Comparison of ENCODE assay signal across 21 cellular contexts in the genomic region with DNA sequence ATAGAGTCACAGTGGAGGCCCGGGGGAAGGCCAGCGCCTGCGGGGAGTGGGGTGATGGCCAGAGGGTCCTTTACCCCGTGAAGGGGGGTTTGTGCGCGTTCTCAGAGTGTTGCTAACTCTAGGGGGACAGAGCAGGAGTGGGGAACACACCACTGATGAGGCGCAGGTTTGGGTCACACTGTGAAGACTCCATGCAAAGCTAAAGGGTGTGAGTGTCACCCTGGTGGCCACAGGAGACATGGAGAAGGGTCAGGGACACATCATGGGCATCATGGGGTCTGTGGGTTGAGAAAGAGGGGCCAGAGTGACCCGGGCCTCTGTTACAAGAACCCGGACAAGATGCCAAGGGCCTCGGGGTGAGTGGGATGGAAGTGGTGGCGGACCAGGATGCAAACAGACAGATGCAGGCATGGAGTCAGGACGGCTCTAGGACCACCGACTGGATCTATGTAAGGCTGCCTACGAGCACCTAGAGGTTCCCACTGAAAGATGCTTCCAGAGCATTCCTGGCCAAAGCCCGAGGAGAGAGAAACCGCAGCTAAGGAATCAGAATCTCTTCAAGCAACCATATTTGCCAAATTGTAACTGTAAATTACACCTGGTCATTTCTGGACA.
A peak's percentile ranks its signal among the peaks of the same experiment; 100 is the strongest.
DNase-seq lines count a peak whose midpoint lies in the region; ATAC-seq and TF ChIP-seq lines count a peak whose summit lies in the region.
"Had no signal": no experiment of that assay in that cellular context is flagged by ENCODE, and none has a peak within 500 bp of the region (broad histone marks: within the 10 kb centered on the region; RNA-seq: fewer than 3 reads in every experiment).

No MANE protein-coding gene starts in this region.

- CTCF ChIA-PET in HEK293T (lab: Yijun Ruan, JAX) = no interaction called here

- H3K9ac ChIP-seq in endodermal cell (ENCODE audit: extremely low read depth, low read length, poor library complexity, severe bottlenecking) = no peak overlapping the region
- H3K9ac ChIP-seq: GM23248 had no signal

- H3K27ac ChIP-seq in endodermal cell (ENCODE audit: low read depth, low read length) (no peak overlapping the region), osteoblast (ENCODE audit: low read depth, low read length) (no peak overlapping the region)
- H3K27ac ChIP-seq: GM23248, SK-N-MC had no signal

- H3K9me3 Mint-ChIP-seq in natural killer cell treated with Interleukin-12 subunit alpha and Interleukin-12 subunit beta and Interleukin-15 and Interleukin-18, amount 100 ng/mL, for 72 hours = no peaks in the 10 kb centered on the region
- H3K9me3 Mint-ChIP-seq in natural killer cell = no peaks in the 10 kb centered on the region
- no peaks in the 10 kb centered on the region for H3K9me3 Mint-ChIP-seq in endodermal cell
- no peaks in the 10 kb centered on the region for H3K9me3 Mint-ChIP-seq in type B pancreatic cell
- H3K9me3 Mint-ChIP-seq: CD4-positive, alpha-beta T cell had no signal

- H3K27me3 ChIP-seq in endodermal cell (ENCODE audit: control insufficient read depth, insufficient read depth, low read length, poor library complexity, severe bottlenecking) (no peaks in the 10 kb centered on the region), osteoblast (ENCODE audit: insufficient read depth, low read length) (no peaks in the 10 kb centered on the region)

- no peak overlapping the region for H2AFZ ChIP-seq in osteoblast (ENCODE audit: low read length)
- H2AFZ ChIP-seq: GM23248 had no signal

- H3K79me2 ChIP-seq in osteoblast (ENCODE audit: insufficient read depth, low read length) = peaks cover 4% of the 10 kb centered on the region

- H3K36me3 ChIP-seq in endodermal cell (ENCODE audit: control insufficient read depth, insufficient read depth, low read length) = peaks cover 68% of the 10 kb centered on the region
- H3K36me3 ChIP-seq in osteoblast (ENCODE audit: insufficient read depth, low read length) = peaks cover 54% of the 10 kb centered on the region
- H3K36me3 ChIP-seq: HAP-1 had no signal

- H3K4me1 ChIP-seq in endodermal cell (ENCODE audit: control insufficient read depth, insufficient read depth, low read length) (no peaks in the 10 kb centered on the region), osteoblast (ENCODE audit: insufficient read depth, low read length) (peaks cover 11% of the 10 kb centered on the region)
- H3K4me1 ChIP-seq: HAP-1 had no signal

- no peak overlapping the region for H3K4me2 ChIP-seq in osteoblast (ENCODE audit: insufficient read depth, low read length)

- intact Hi-C loops in natural killer cell (cut with micrococcal nuclease) = no loop called here

- TF ChIP-seq CTCF in natural killer cell (IDR thresholded peaks at IDR 0.05) (no peak), endodermal cell (conservative IDR thresholded peaks at IDR 0.05) (no peak), osteoblast (IDR thresholded peaks at IDR 0.05; ENCODE audit: extremely low read depth, low read depth, low read length) (no peak), type B pancreatic cell (conservative IDR thresholded peaks at IDR 0.05) (no peak)

- H3K4me3 ChIP-seq in endodermal cell (ENCODE audit: low read length) (no peak overlapping the region), osteoblast (ENCODE audit: insufficient read depth, low read length) (no peak overlapping the region)
- H3K4me3 ChIP-seq: GM23248, HAP-1, SK-N-MC had no signal

- no peak overlapping the region for H3K4me3 Mint-ChIP-seq in natural killer cell treated with Interleukin-12 subunit alpha and Interleukin-12 subunit beta and Interleukin-15 and Interleukin-18, amount 100 ng/mL, for 72 hours
- H3K4me3 Mint-ChIP-seq in natural killer cell = no peak overlapping the region
- H3K4me3 Mint-ChIP-seq in endodermal cell = no peak overlapping the region
- no peak overlapping the region for H3K4me3 Mint-ChIP-seq in type B pancreatic cell
- H3K4me3 Mint-ChIP-seq: CD4-positive, alpha-beta T cell had no signal

- 95 to 98% methylated on average over 15 to 16 of the region's 16 CpGs for WGBS in endodermal cell (ENCODE audit: insufficient coverage in 1 of 2, insufficient read length in 1 of 2), 2 experiments

- H3K27me3 Mint-ChIP-seq in natural killer cell treated with Interleukin-12 subunit alpha and Interleukin-12 subunit beta and Interleukin-15 and Interleukin-18, amount 100 ng/mL, for 72 hours = no peaks in the 10 kb centered on the region
- peaks cover 0 to 4% of the 10 kb centered on the region in 2 donors for H3K27me3 Mint-ChIP-seq in natural killer cell (ENCODE audit: low read depth in 2 of 2)
- no peaks in the 10 kb centered on the region for H3K27me3 Mint-ChIP-seq in endodermal cell (ENCODE audit: insufficient read depth)
- no peaks in the 10 kb centered on the region for H3K27me3 Mint-ChIP-seq in type B pancreatic cell

- peak; percentile 42 for DNase-seq in natural killer cell treated with Interleukin-12 subunit alpha and Interleukin-12 subunit beta and Interleukin-15 and Interleukin-18, amount 100 ng/mL, for 72 hours (ENCODE audit: low spot score)
- DNase-seq in natural killer cell (no peak), endodermal cell (peak; percentile 31), osteoblast (ENCODE audit: insufficient read length, low spot score, missing footprints) (peak; percentile 69), type B pancreatic cell (ENCODE audit: extremely low spot score, unreplicated experiment) (peak; percentile 57), NCI-H510A treated with DMSO at 0.1 percent for 48 hours (lab: John Stamatoyannopoulos, UW) (no peak), HEK293T (ENCODE audit: extremely low spot score) (no peak)
- DNase-seq: COR-L47, DMS79, GM23248, Karpas-422, NCI-H1694, NCI-H2081, NCI-H2171, NCI-H345, NCI-H526, SHP77 treated with DMSO at 0.1 percent for 48 hours had no signal

- peaks cover 5% of the 10 kb centered on the region for H4K20me1 ChIP-seq in osteoblast (ENCODE audit: insufficient read depth, low read length)

- H3K9me3 ChIP-seq in endodermal cell (ENCODE audit: control insufficient read depth, low read length) (no peaks in the 10 kb centered on the region), osteoblast (ENCODE audit: low read depth, low read length) (no peaks in the 10 kb centered on the region)
- H3K9me3 ChIP-seq: HAP-1 had no signal

- POLR2A ChIA-PET in HEK293T (lab: Yijun Ruan, JAX) = no interaction called here

- H3K4me1 Mint-ChIP-seq in natural killer cell treated with Interleukin-12 subunit alpha and Interleukin-12 subunit beta and Interleukin-15 and Interleukin-18, amount 100 ng/mL, for 72 hours (ENCODE audit: low read depth in 2 of 2) = no peaks in the 10 kb centered on the region
- H3K4me1 Mint-ChIP-seq in natural killer cell (no peaks in the 10 kb centered on the region), endodermal cell (no peaks in the 10 kb centered on the region), type B pancreatic cell (ENCODE audit: unreplicated experiment) (no peaks in the 10 kb centered on the region)

- no peaks in the 10 kb centered on the region for H3K36me3 Mint-ChIP-seq in natural killer cell treated with Interleukin-12 subunit alpha and Interleukin-12 subunit beta and Interleukin-15 and Interleukin-18, amount 100 ng/mL, for 72 hours
- H3K36me3 Mint-ChIP-seq in natural killer cell (no peaks in the 10 kb centered on the region), endodermal cell (ENCODE audit: low read depth) (peaks cover 54% of the 10 kb centered on the region), type B pancreatic cell (no peaks in the 10 kb centered on the region)

- H3K27ac Mint-ChIP-seq in natural killer cell treated with Interleukin-12 subunit alpha and Interleukin-12 subunit beta and Interleukin-15 and Interleukin-18, amount 100 ng/mL, for 72 hours = no peak overlapping the region
- H3K27ac Mint-ChIP-seq in natural killer cell (no peak overlapping the region), endodermal cell (no peak overlapping the region), type B pancreatic cell (no peak overlapping the region)
- H3K27ac Mint-ChIP-seq: CD4-positive, alpha-beta T cell had no signal

- ATAC-seq in natural killer cell treated with Interleukin-12 subunit alpha and Interleukin-12 subunit beta and Interleukin-15 and Interleukin-18, amount 100 ng/mL, for 72 hours = no peak
- ATAC-seq in natural killer cell = no peak
- ATAC-seq in HG03097 (IDR thresholded peaks at IDR 0.05; ENCODE audit: low FRiP score, unreplicated experiment) = no peak

TF ChIP-seq in HEK293T, 16 proteins besides CTCF, POLR2A, EP300 and RAD21:
- TF ChIP-seq L3MBTL2 (conservative IDR thresholded peaks at IDR 0.05) = no peak
TF ChIP-seq in HEK293T: peak in this region for 0.

Comparison
In these comparisons a context has a peak if more than half of its experiments do, and no peak if none do; other contexts are left out.
1. DNase-seq: peak in natural killer cell treated with Interleukin-12 subunit alpha and Interleukin-12 subunit beta and Interleukin-15 and Interleukin-18, amount 100 ng/mL, for 72 hours (single experiment), endodermal cell (single experiment), osteoblast (single experiment) and type B pancreatic cell (single experiment); none in natural killer cell (single experiment), NCI-H510A treated with DMSO at 0.1 percent for 48 hours (single experiment) and HEK293T (single experiment).